In genomic region chr9:122370869-122371467, GRCh38 we compare ENCODE assay signal across 8 cellular contexts. TPM values are rescaled to one million over a fixed set of nuclear protein-coding genes. Genes with fewer than 3 reads are reported as not detected.
DNase-seq lines count a peak whose midpoint lies in the region; ATAC-seq, FAIRE-seq and TF ChIP-seq lines count a peak whose summit lies in the region.

PTGS1 (plus strand) TSS chr9:122371024; CDS start chr9:122371085, 61 bp downstream.

- DNase-seq in NCI-H1417 (lab: John Stamatoyannopoulos, UW) (peak in 2 of 3 experiments; percentile 47 to 64), NCI-H1417 treated with DMSO at 0.1 percent for 48 hours (lab: John Stamatoyannopoulos, UW) (no peak), H7 (peak; percentile 92), NCI-H2171 treated with DMSO at 0.1 percent for 48 hours (lab: John Stamatoyannopoulos, UW) (peak; percentile 58), K562 (ENCODE audit: extremely low read depth in 1 of 4, low spot score in 3 of 4) (peak; percentile 64 to 80 (median 76)), kidney (peak; percentile 76)
- no peak for DNase-seq in stimulated activated CD4-positive, alpha-beta T cell treated with anti-CD3 and anti-CD28 coated beads, Interleukin-4, amount 100 ng/mL, for 1 hour

- H3K36me3 ChIP-seq in H7 (replicated peaks; ENCODE audit: control insufficient read depth, insufficient read depth, low read length) (no peaks in the 10 kb centered on the region), K562 (ENCODE audit: control insufficient read depth, insufficient read depth, low read length) (no peaks in the 10 kb centered on the region; the same call in 2 of the 3 replicates), kidney (ENCODE audit: control insufficient read depth in 1 of 2, insufficient read depth in 2 of 2, low read length in 2 of 2) (no peaks in the 10 kb centered on the region), subcutaneous abdominal adipose tissue (ENCODE audit: control insufficient read depth in 5 of 5, insufficient read depth in 5 of 5, low read length in 5 of 5) (no peaks in the 10 kb centered on the region)

- TF ChIP-seq RAD21 in K562 (CRISPR knock-in tag; conservative IDR thresholded peaks at IDR 0.05 in 1 of 2, IDR thresholded peaks at IDR 0.05 in 1 of 2): no peak

- H3K9me3 ChIP-seq in K562 (replicated peaks; ENCODE audit: control insufficient read depth, insufficient read depth, low read depth, low read length) (0 out of 2 replicates have a peak, but pooled peaks cover 2% of the 10 kb centered on the region), kidney (ENCODE audit: control insufficient read depth in 1 of 2, low read length in 2 of 2) (peaks cover 0 to 2% of the 10 kb centered on the region in 2 donors), subcutaneous abdominal adipose tissue (ENCODE audit: control insufficient read depth in 5 of 5, low read length in 5 of 5) (no peaks in the 10 kb centered on the region)

- no peak for TF ChIP-seq EP300 in K562 (IDR thresholded peaks at IDR 0.05; ENCODE audit: low read length)

- peaks cover 4% of the 10 kb centered on the region for H3K9me1 ChIP-seq in K562 (ENCODE audit: control insufficient read depth, insufficient read depth, low read length)

- H3K27me3 ChIP-seq in H7 (ENCODE audit: control insufficient read depth, insufficient read depth, low read length) (peaks cover 54% of the 10 kb centered on the region), K562 (ENCODE audit: control insufficient read depth in 2 of 2, insufficient read depth in 2 of 2, low read length in 2 of 2) (0 out of 5 replicates have a peak, but pooled peaks cover 0 to 3% of the 10 kb centered on the region in 2 experiments), subcutaneous abdominal adipose tissue (ENCODE audit: control insufficient read depth in 5 of 5, insufficient read depth in 4 of 5, low read length in 5 of 5) (peaks cover 0 to 17% (median 9%) of the 10 kb centered on the region in 5 donors)

- peak within 1 kb of the TSS; percentile 65 for H3K4me3 ChIP-seq in H7 (ENCODE audit: insufficient read depth, low read depth, low read length)
- peak within 1 kb of the TSS; percentile 44 for H3K4me3 ChIP-seq in K562
- H3K4me3 ChIP-seq in kidney (ENCODE audit: low read length in 2 of 2): peak within 1 kb of the TSS in 1 of 2 donors; percentile 29
- peak within 1 kb of the TSS; percentile 40 to 62 (median 58) for H3K4me3 ChIP-seq in subcutaneous abdominal adipose tissue (ENCODE audit: low read depth in 1 of 5, low read length in 5 of 5)

- FAIRE-seq in K562 (lab: Jason Lieb, UNC) (no peak), kidney (lab: Jason Lieb, UNC) (no peak)

- CTCF ChIA-PET in K562 (lab: Yijun Ruan, JAX; ENCODE audit: low intra/inter-chr PET ratio): no interaction called here

- in situ Hi-C loops in K562 (cut with MboI): loop anchor here (10.0 kb wide), 1 partner anchor 74 kb away; no protein-coding TSS in a partner anchor

- H3K4me2 ChIP-seq in K562 (ENCODE audit: insufficient read depth, low read length): peak within 1 kb of the TSS; percentile 70

- H3K4me1 ChIP-seq in K562 (replicated peaks in 1 of 2; ENCODE audit: control insufficient read depth in 2 of 2, insufficient read depth in 2 of 2, low read length in 2 of 2) (peaks cover 31 to 36% of the 10 kb centered on the region in 2 experiments), kidney (ENCODE audit: control insufficient read depth in 1 of 2, insufficient read depth in 1 of 2, low read depth in 1 of 2, low read length in 2 of 2) (peaks cover 0 to 5% of the 10 kb centered on the region in 2 donors), subcutaneous abdominal adipose tissue (ENCODE audit: control insufficient read depth in 5 of 5, insufficient read depth in 5 of 5, low read length in 5 of 5) (peaks cover 0 to 46% (median 31%) of the 10 kb centered on the region in 5 donors)

- WGBS in K562 (ENCODE audit: insufficient coverage, low coverage, missing lambda C conversion rate): 2% methylated on average over 17 of the region's 35 CpGs

- H2AFZ ChIP-seq in K562 (ENCODE audit: low read depth, low read length): peak within 1 kb of the TSS; percentile 69

- no peak within 1 kb of the TSS for H3K27ac ChIP-seq in K562 (ENCODE audit: extremely low read depth, low read depth, low read length)
- H3K27ac ChIP-seq in kidney (ENCODE audit: low read depth in 2 of 2, low read length in 2 of 2): no peak within 1 kb of the TSS
- H3K27ac ChIP-seq in subcutaneous abdominal adipose tissue (ENCODE audit: low read depth, low read length): no peak within 1 kb of the TSS

- no peaks in the 10 kb centered on the region for H4K20me1 ChIP-seq in K562 (replicated peaks; ENCODE audit: control insufficient read depth, insufficient read depth, low read length)

- no peaks in the 10 kb centered on the region; the same call in 2 of the 3 replicates for H3K79me2 ChIP-seq in K562 (ENCODE audit: control insufficient read depth, insufficient read depth, low read length)

- BruUV-seq in K562 (replicated peaks; lab: Mats Ljungman, UMichigan): no TSS peak

- peak; percentile 80 for ATAC-seq in K562

- intact Hi-C loops in K562 (cut with micrococcal nuclease) (no loop called here), kidney (cut with DNase I) (no loop called here)

- peak within 1 kb of the TSS; percentile 46 to 89; a peak in 3 of 4 replicates for H3K9ac ChIP-seq in K562 (ENCODE audit: insufficient read depth in 1 of 2, low read depth in 2 of 2, low read length in 2 of 2)
- H3K9ac ChIP-seq in kidney (ENCODE audit: low read length in 2 of 2): no peak within 1 kb of the TSS
- peak within 1 kb of the TSS in 2 of 5 donors; percentile 40 to 41 for H3K9ac ChIP-seq in subcutaneous abdominal adipose tissue (ENCODE audit: low read length in 5 of 5)

- TF ChIP-seq POLR2A in K562 (conservative IDR thresholded peaks at IDR 0.05): 0 out of 2 replicates have a peak, but pooled peaks have one; percentile 31

- TF ChIP-seq CTCF in K562 (IDR thresholded peaks at IDR 0.05 in 2 of 3, conservative IDR thresholded peaks at IDR 0.05 in 1 of 3; ENCODE audit: insufficient read depth in 2 of 3, low read depth in 1 of 3, low read length in 3 of 3): no peak
- no peak for TF ChIP-seq CTCF in kidney (IDR thresholded peaks at IDR 0.05; ENCODE audit: borderline replicate concordance, extremely low read depth, insufficient read depth)

- POLR2A ChIA-PET in K562 (lab: Yijun Ruan, JAX): interaction anchor here (0.5 to 1.4 kb wide), 6 partner anchors 17 to 440 kb away, joined by 3 to 4 read pairs (median 3); no protein-coding TSS in a partner anchor

TF ChIP-seq in K562, 482 proteins besides CTCF, POLR2A, EP300 and RAD21 (continues in another document):
- TF ChIP-seq POLR2G (IDR thresholded peaks at IDR 0.05; ENCODE audit: low read depth, low read length) (peak; percentile 58), ARID2 (IDR thresholded peaks at IDR 0.05) (peak; percentile 30; the same call in 1 of the 2 replicates), SOX6 (IDR thresholded peaks at IDR 0.05) (no peak), RBBP5 (IDR thresholded peaks at IDR 0.05; ENCODE audit: borderline replicate concordance, insufficient read depth, low read length, poor library complexity, severe bottlenecking) (peak; percentile 38), RBFOX2 (IDR thresholded peaks at IDR 0.05; ENCODE audit: low read depth, low read length) (peak; percentile 34; the same call in 1 of the 2 replicates), ZSCAN32 (CRISPR knock-in tag; IDR thresholded peaks at IDR 0.05) (no peak), EGR1 (conservative IDR thresholded peaks at IDR 0.05) (peak; percentile 41; the same call in 1 of the 2 replicates), RFX5 (IDR thresholded peaks at IDR 0.05; ENCODE audit: low read depth, low read length) (no peak), ZNF143 (CRISPR knock-in tag; IDR thresholded peaks at IDR 0.05) (no peak), MAZ (CRISPR knock-in tag; conservative IDR thresholded peaks at IDR 0.05 in 1 of 2, IDR thresholded peaks at IDR 0.05 in 1 of 2) (0 out of 4 replicates have a peak, but pooled peaks of 1 of the 2 experiments have one; percentile 33), SMC3 (conservative IDR thresholded peaks at IDR 0.05; ENCODE audit: insufficient read depth, low read depth, low read length) (no peak), ZBTB7A (IDR thresholded peaks at IDR 0.05; ENCODE audit: borderline replicate concordance, control insufficient read depth, low read depth, low read length) (peak; percentile 66; the same call in 1 of the 2 replicates)
- TF ChIP-seq, protein P1, sequence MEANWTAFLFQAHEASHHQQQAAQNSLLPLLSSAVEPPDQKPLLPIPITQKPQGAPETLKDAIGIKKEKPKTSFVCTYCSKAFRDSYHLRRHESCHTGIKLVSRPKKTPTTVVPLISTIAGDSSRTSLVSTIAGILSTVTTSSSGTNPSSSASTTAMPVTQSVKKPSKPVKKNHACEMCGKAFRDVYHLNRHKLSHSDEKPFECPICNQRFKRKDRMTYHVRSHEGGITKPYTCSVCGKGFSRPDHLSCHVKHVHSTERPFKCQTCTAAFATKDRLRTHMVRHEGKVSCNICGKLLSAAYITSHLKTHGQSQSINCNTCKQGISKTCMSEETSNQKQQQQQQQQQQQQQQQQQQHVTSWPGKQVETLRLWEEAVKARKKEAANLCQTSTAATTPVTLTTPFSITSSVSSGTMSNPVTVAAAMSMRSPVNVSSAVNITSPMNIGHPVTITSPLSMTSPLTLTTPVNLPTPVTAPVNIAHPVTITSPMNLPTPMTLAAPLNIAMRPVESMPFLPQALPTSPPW (CRISPR knock-in tag; IDR thresholded peaks at IDR 0.05): peak; percentile 70

RNA-seq across cellular contexts. Expression of gene PTGS1, which starts in this region (rescaled TPM):
- total RNA-seq in H7 (2014; rRNA removed; shearing (Covaris generic)): 0.69 and 1.1 TPM in 2 replicates
- 8.0 and 9.1 TPM in 2 replicates for total RNA-seq in K562 (2011; cell fraction: chromatin; rRNA removed; ENCODE audit: low replicate concordance)
- 6.3 and 7.7 TPM in 2 replicates for total RNA-seq in K562 (2011; cell fraction: nucleolus; rRNA removed)
- 9.9 and 10.5 TPM in 2 replicates for total RNA-seq in K562 (2011; cell fraction: nucleoplasm; rRNA removed)
- total RNA-seq in K562 (2014; rRNA removed) (4.9 and 5.3 TPM in 2 replicates), K562 (2014; rRNA removed; fragmentation: Illumina TruSeq; extraction: Trizol) (3.4 and 3.6 TPM in 2 replicates), K562 (2015; rRNA removed; fragmentation: Illumina TruSeq; extraction: Trizol) (3.8 and 4.5 TPM in 2 replicates), K562 (2021) (7.2 and 9.1 TPM in 2 replicates), kidney (9.4 TPM)
- polyA plus RNA-seq in K562 (2011; rRNA removed) (5.2 and 12.9 TPM in 2 replicates), K562 (2014; fragmentation: Illumina TruSeq; extraction: Trizol) (7.2 and 7.5 TPM in 2 replicates), K562 (2014; fragmentation: Nextera tagmentation; extraction: Ambion mirVana) (1 to 10 TPM; 3.7 to 8.2 TPM), K562 (2014; rRNA removed) (4.0 and 5.8 TPM in 2 replicates), kidney (ENCODE audit: insufficient read depth, low read depth, low replicate concordance) (3.5 TPM)
- 6.5 and 21.2 TPM in 2 replicates for polyA plus RNA-seq in K562 (2011; cell fraction: cytosol; rRNA removed)
- polyA plus RNA-seq in K562 (2011; cell fraction: nucleus; rRNA removed): 6.4 and 18.4 TPM in 2 replicates
- 10.4 and 10.8 TPM in 2 replicates for polyA plus RNA-seq in K562 (2012)
- 2.5 and 6.5 TPM in 2 replicates for polyA minus RNA-seq in K562 (2011; rRNA and poly(A)+ RNA removed)
- 3.0 and 6.0 TPM in 2 replicates for polyA minus RNA-seq in K562 (2011; cell fraction: cytosol; rRNA and poly(A)+ RNA removed)
- polyA minus RNA-seq in K562 (2011; cell fraction: nucleus; rRNA and poly(A)+ RNA removed): 1.6 and 2.3 TPM in 2 replicates

Comparison
In these comparisons a context has a peak if more than half of its experiments do, and no peak if none do; other contexts are left out.
1. DNase-seq: peak in NCI-H1417 (2 of 3), H7 (single experiment), NCI-H2171 treated with DMSO at 0.1 percent for 48 hours (single experiment), K562 (4 of 4) and kidney (single experiment); none in NCI-H1417 treated with DMSO at 0.1 percent for 48 hours (single experiment) and stimulated activated CD4-positive, alpha-beta T cell treated with anti-CD3 and anti-CD28 coated beads, Interleukin-4, amount 100 ng/mL, for 1 hour (single experiment).
2. H3K9ac ChIP-seq: peak in K562 (2 of 2); none in kidney (0 of 2).